In genomic region chr5:143837306-143837848, GRCh38 we compare ENCODE assay signal across 17 cellular contexts. TPM values are rescaled to one million over a fixed set of nuclear protein-coding genes. Genes with fewer than 3 reads are reported as not detected.
DNase-seq lines count a peak whose midpoint lies in the region; ATAC-seq, FAIRE-seq and TF ChIP-seq lines count a peak whose summit lies in the region.
"Had no signal": no experiment of that assay in that cellular context is flagged by ENCODE, and none has a peak within 500 bp of the region (broad histone marks: within the 10 kb centered on the region; RNA-seq: fewer than 3 reads in every experiment).

No MANE protein-coding gene starts in this region.

- H3K9me3 Mint-ChIP-seq in stimulated activated naive B cell treated with anti-CD40 and anti-IgM and Interleukin-4, amounts not matched to agents 10 μg/mL and 1 μg/mL and 100 μg/mL, for 72 hours: no peaks in the 10 kb centered on the region
- H3K9me3 Mint-ChIP-seq: activated CD4-positive, alpha-beta memory T cell treated with anti-CD3 and anti-CD28 coated beads, Interleukin-2, amount 10 ng/mL, durations not matched to agents 7 days and 5 days; IgD-negative memory B cell had no signal

- DNase-seq in AG09309 (ENCODE audit: low read depth) (peak; percentile 44), H4 (ENCODE audit: low spot score) (peak; percentile 45), NCI-H748 (lab: John Stamatoyannopoulos, UW; ENCODE audit: unreplicated experiment) (peak; percentile 92), fibroblast of the aortic adventitia (ENCODE audit: low read depth) (peak; percentile 74), AML-193 (lab: John Stamatoyannopoulos, UW) (no peak), GM12891 (ENCODE audit: insufficient read length, low spot score) (no peak)
- no peak for DNase-seq in stimulated activated naive B cell treated with anti-CD40 and anti-IgM and Interleukin-4, amounts not matched to agents 10 μg/mL and 1 μg/mL and 100 μg/mL, for 72 hours
- DNase-seq in stimulated activated CD4-positive, alpha-beta T cell treated with anti-CD3 and anti-CD28 coated beads, Interleukin-2, amount 100 ng/mL, for 24 hours: no peak
- DNase-seq: activated CD4-positive, alpha-beta memory T cell treated with anti-CD3 and anti-CD28 coated beads, Interleukin-2, amount 10 ng/mL, durations not matched to agents 7 days and 5 days; activated naive CD4-positive, alpha-beta T cell treated with Interleukin-2 at 50 U/mL for 16 hours; dermis blood vessel endothelial cell; H7; T-helper 17 cell; thyroid gland had no signal

- no peak overlapping the region for H3K4me3 ChIP-seq in AG09309 (ENCODE audit: control insufficient read depth, low read depth, low read length)
- H3K4me3 ChIP-seq in fibroblast of the aortic adventitia (ENCODE audit: low read depth, low read length): no peak overlapping the region
- H3K4me3 ChIP-seq: thyroid gland had no signal

- H3K27me3 Mint-ChIP-seq in stimulated activated naive B cell treated with anti-CD40 and anti-IgM and Interleukin-4, amounts not matched to agents 10 μg/mL and 1 μg/mL and 100 μg/mL, for 72 hours: no peaks in the 10 kb centered on the region

- H3K27ac Mint-ChIP-seq in stimulated activated naive B cell treated with anti-CD40 and anti-IgM and Interleukin-4, amounts not matched to agents 10 μg/mL and 1 μg/mL and 100 μg/mL, for 72 hours: no peak overlapping the region
- H3K27ac Mint-ChIP-seq: activated CD4-positive, alpha-beta memory T cell treated with anti-CD3 and anti-CD28 coated beads, Interleukin-2, amount 10 ng/mL, durations not matched to agents 7 days and 5 days; CD14-positive monocyte; IgD-negative memory B cell; T-helper 17 cell had no signal

- no peaks in the 10 kb centered on the region for H3K4me1 Mint-ChIP-seq in stimulated activated naive B cell treated with anti-CD40 and anti-IgM and Interleukin-4, amounts not matched to agents 10 μg/mL and 1 μg/mL and 100 μg/mL, for 72 hours
- H3K4me1 Mint-ChIP-seq: activated CD4-positive, alpha-beta memory T cell treated with anti-CD3 and anti-CD28 coated beads, Interleukin-2, amount 10 ng/mL, durations not matched to agents 7 days and 5 days; CD14-positive monocyte; IgD-negative memory B cell had no signal

- no peak for TF ChIP-seq POLR2A in GM12891 (IDR thresholded peaks at IDR 0.05; ENCODE audit: low read depth, low read length)

- H3K36me3 Mint-ChIP-seq in stimulated activated naive B cell treated with anti-CD40 and anti-IgM and Interleukin-4, amounts not matched to agents 10 μg/mL and 1 μg/mL and 100 μg/mL, for 72 hours: no peaks in the 10 kb centered on the region
- H3K36me3 Mint-ChIP-seq: CD14-positive monocyte, IgD-negative memory B cell had no signal

- no peak for ATAC-seq in stimulated activated naive B cell treated with anti-CD40 and anti-IgM and Interleukin-4, amounts not matched to agents 10 μg/mL and 1 μg/mL and 100 μg/mL, for 72 hours (replicated peaks)
- ATAC-seq: T-helper 17 cell had no signal

- FAIRE-seq in GM12891 (lab: Jason Lieb, UNC): no peak

- no peak for TF ChIP-seq CTCF in AG09309 (IDR thresholded peaks at IDR 0.05; ENCODE audit: control insufficient read depth, insufficient read depth, low read depth, low read length, missing control alignments)
- TF ChIP-seq CTCF in fibroblast of the aortic adventitia (IDR thresholded peaks at IDR 0.05; ENCODE audit: insufficient read depth, low read length): no peak

- H3K4me3 Mint-ChIP-seq in stimulated activated naive B cell treated with anti-CD40 and anti-IgM and Interleukin-4, amounts not matched to agents 10 μg/mL and 1 μg/mL and 100 μg/mL, for 72 hours: no peak overlapping the region
- H3K4me3 Mint-ChIP-seq: activated CD4-positive, alpha-beta memory T cell treated with anti-CD3 and anti-CD28 coated beads, Interleukin-2, amount 10 ng/mL, durations not matched to agents 7 days and 5 days; CD14-positive monocyte; IgD-negative memory B cell; T-helper 17 cell had no signal

TF ChIP-seq in GM12891, 5 proteins besides CTCF, POLR2A, EP300 and RAD21:
- TF ChIP-seq SPI1 (IDR thresholded peaks at IDR 0.05; ENCODE audit: low read depth, low read length) (no peak), PAX5 (IDR thresholded peaks at IDR 0.05; ENCODE audit: insufficient read depth, low read length, severe bottlenecking) (no peak), POU2F2 (IDR thresholded peaks at IDR 0.05; ENCODE audit: low read depth, low read length) (no peak), TAF1 (IDR thresholded peaks at IDR 0.05; ENCODE audit: low read depth, low read length) (no peak), POLR2AphosphoS5 (IDR thresholded peaks at IDR 0.05; ENCODE audit: low read depth, low read length) (no peak)

RNA-seq across cellular contexts. Expression of gene HMHB1, which starts 25.4 kb away (rescaled TPM):
- not detected in 2 replicates for total RNA-seq in H4 (2014; rRNA removed; shearing (Covaris generic))
- total RNA-seq in fibroblast of the aortic adventitia (ENCODE audit: low replicate concordance): not detected in 2 replicates
- polyA plus RNA-seq in GM12891 (2012; ENCODE audit: low read depth, missing spikeins): 13.2 TPM
- total RNA-seq: dermis blood vessel endothelial cell, H7, pulmonary artery endothelial cell, T-helper 17 cell, thyroid gland had no signal
- polyA plus RNA-seq: CD14-positive monocyte, IgD-negative memory B cell had no signal

Comparison
In these comparisons a context has a peak if more than half of its experiments do, and no peak if none do; other contexts are left out.
1. DNase-seq: peak in AG09309 (single experiment), H4 (single experiment), NCI-H748 (single experiment) and fibroblast of the aortic adventitia (single experiment); none in AML-193 (0 of 2), stimulated activated naive B cell treated with anti-CD40 and anti-IgM and Interleukin-4, amounts not matched to agents 10 μg/mL and 1 μg/mL and 100 μg/mL, for 72 hours (single experiment), stimulated activated CD4-positive, alpha-beta T cell treated with anti-CD3 and anti-CD28 coated beads, Interleukin-2, amount 100 ng/mL, for 24 hours (0 of 2) and GM12891 (single experiment).